Comparison of ENCODE assay signal across 17 cellular contexts in the genomic region with DNA sequence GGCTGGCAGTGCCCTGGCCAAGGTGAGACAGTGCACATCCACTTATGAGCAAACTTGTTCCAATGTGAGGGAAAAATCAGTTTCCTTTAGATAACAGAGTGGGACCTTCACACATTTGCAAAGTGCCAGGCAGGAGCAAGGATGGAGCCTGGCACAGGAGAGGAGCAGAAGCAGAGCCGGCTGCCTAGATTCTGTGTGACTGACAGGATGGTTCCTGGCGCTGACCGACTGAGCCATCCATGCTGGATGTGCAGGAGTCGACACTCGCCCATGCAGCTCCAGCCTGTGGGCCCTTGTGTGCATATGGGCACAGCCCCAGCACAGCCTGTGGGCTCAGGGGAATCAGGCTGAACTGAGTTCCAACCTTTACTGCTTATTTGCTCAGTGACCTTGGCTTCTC.
DNase-seq lines count a peak whose midpoint lies in the region; TF ChIP-seq lines count a peak whose summit lies in the region.
"Had no signal": no experiment of that assay in that cellular context is flagged by ENCODE, and none has a peak within 500 bp of the region (broad histone marks: within the 10 kb centered on the region; RNA-seq: fewer than 3 reads in every experiment).

No MANE protein-coding gene starts in this region.

- no peaks in the 10 kb centered on the region for H3K27me3 ChIP-seq in prostate gland (replicated peaks; ENCODE audit: insufficient read depth)
- H3K27me3 ChIP-seq: SJSA1 had no signal

- intact Hi-C loops in prostate gland (cut with DNase I), result no loop called here

- DNase-seq in NCI-H748 (lab: John Stamatoyannopoulos, UW; ENCODE audit: unreplicated experiment) (peak; percentile 49), NCI-H748 treated with DMSO at 0.1 percent for 48 hours (lab: John Stamatoyannopoulos, UW) (no peak), NCI-H69 (lab: John Stamatoyannopoulos, UW) (peak; percentile 95), coronary artery (ENCODE audit: low spot score) (peak; percentile 49), prostate gland (ENCODE audit: low spot score) (no peak), CD1c-positive myeloid dendritic cell (ENCODE audit: extremely low spot score) (no peak)
- DNase-seq in stimulated activated CD8-positive, alpha-beta memory T cell treated with anti-CD3 and anti-CD28 coated beads, Interleukin-4, amount 100 ng/mL, for 48 hours, result no peak
- DNase-seq: CD4-positive, alpha-beta T cell; GF-D8; NCI-H1105 treated with DMSO at 0.1 percent for 48 hours; NCI-H2107; NCI-H510A; T-helper 1 cell had no signal

- WGBS in prostate gland, result 69% methylated on average over 5 of the region's 5 CpGs

- H3K4me1 ChIP-seq in prostate gland (replicated peaks), result no peaks in the 10 kb centered on the region
- H3K4me1 ChIP-seq: A549, SJSA1 had no signal

- H3K27ac ChIP-seq in coronary artery, result no peak overlapping the region
- H3K27ac ChIP-seq in prostate gland, result no peak overlapping the region
- H3K27ac ChIP-seq: A549, HL-60, SJSA1 had no signal

- TF ChIP-seq POLR2A in prostate gland (IDR thresholded peaks at IDR 0.05), result no peak

- H3K9me3 ChIP-seq in prostate gland, result no peaks in the 10 kb centered on the region
- H3K9me3 ChIP-seq: A549, SJSA1 had no signal

- H3K36me3 ChIP-seq in prostate gland, result no peaks in the 10 kb centered on the region
- H3K36me3 ChIP-seq: SJSA1 had no signal

- TF ChIP-seq CTCF in coronary artery (IDR thresholded peaks at IDR 0.05) (no peak), prostate gland (IDR thresholded peaks at IDR 0.05) (no peak)

- H3K4me3 ChIP-seq in coronary artery, result no peak overlapping the region
- H3K4me3 ChIP-seq in prostate gland, result no peak overlapping the region
- H3K4me3 ChIP-seq: A549, K562, SJSA1 had no signal

Comparison
In these comparisons a context has a peak if more than half of its experiments do, and no peak if none do; other contexts are left out.
1. DNase-seq: peak in NCI-H748 (single experiment), NCI-H69 (single experiment) and coronary artery (single experiment); none in NCI-H748 treated with DMSO at 0.1 percent for 48 hours (single experiment), stimulated activated CD8-positive, alpha-beta memory T cell treated with anti-CD3 and anti-CD28 coated beads, Interleukin-4, amount 100 ng/mL, for 48 hours (single experiment), prostate gland (single experiment) and CD1c-positive myeloid dendritic cell (single experiment).